In the genomic region with DNA sequence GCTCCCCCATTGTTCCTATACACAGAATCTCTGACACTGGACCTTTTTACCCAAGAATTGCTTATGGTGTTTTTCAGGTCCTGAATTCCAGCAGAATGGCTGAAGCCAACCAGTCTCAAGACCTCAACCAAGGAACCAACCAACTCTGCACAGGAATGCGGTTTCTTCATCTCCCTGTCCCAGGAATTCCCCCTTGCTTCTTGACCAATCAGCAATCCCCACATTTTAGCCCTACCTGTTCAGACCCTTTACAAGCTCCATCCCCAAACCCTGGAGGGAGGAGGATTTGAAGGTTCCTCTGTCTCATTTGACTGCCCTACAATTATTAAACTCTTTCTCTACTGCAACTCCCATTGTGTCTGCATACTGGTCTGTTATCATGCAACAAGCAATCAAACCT, we compare ENCODE assay signal across 25 cellular contexts.
"Had no signal": no experiment of that assay in that cellular context is flagged by ENCODE, and none has a peak within 500 bp of the region (broad histone marks: within the 10 kb centered on the region; RNA-seq: fewer than 3 reads in every experiment).

No MANE protein-coding gene starts in this region.

- H3K4me3 ChIP-seq: heart right ventricle, hepatocyte, left lung, lower lobe of right lung, ovary, right atrium auricular region, right lobe of liver, skin epidermis, spleen, tibial nerve, uterus had no signal

- H3K27me3 Mint-ChIP-seq: naive B cell; progenitor cell of endocrine pancreas; stimulated activated naive CD8-positive, alpha-beta T cell treated with anti-CD3 and anti-CD28 coated beads, Interleukin-15, Interleukin-2, amounts not matched to agents 100 ng/mL and 50 ng/mL, for 24 hours; type B pancreatic cell had no signal

- H3K4me2 ChIP-seq: hepatocyte had no signal

- H3K27ac Mint-ChIP-seq: immature natural killer cell; natural killer cell; progenitor cell of endocrine pancreas; stimulated activated effector memory CD8-positive, alpha-beta T cell treated with anti-CD3 and anti-CD28 coated beads, Interleukin-12 subunit alpha, Interleukin-12 subunit beta, amount 100 ng/mL, for 72 hours; stimulated activated naive CD8-positive, alpha-beta T cell treated with anti-CD3 and anti-CD28 coated beads, Interleukin-15, Interleukin-2, amounts not matched to agents 100 ng/mL and 50 ng/mL, for 24 hours; type B pancreatic cell had no signal

- DNase-seq: heart right ventricle; immature natural killer cell; kidney; left colon; left lung; lower lobe of right lung; mammary epithelial cell; mesenchymal stem cell; naive B cell; natural killer cell; ovary; right lobe of liver; spleen; stimulated activated CD4-positive, alpha-beta T cell treated with anti-CD3 and anti-CD28 coated beads, Interleukin-4, amount 100 ng/mL, for 24 hours; stimulated activated naive CD4-positive, alpha-beta T cell; substantia nigra; uterus had no signal

- H3K27ac ChIP-seq: heart right ventricle, hepatocyte, left lung, lower lobe of right lung, ovary, right atrium auricular region, right lobe of liver, skin epidermis, spleen, tibial nerve, uterus had no signal

- ATAC-seq: heart right ventricle; left colon; left lung; lower lobe of right lung; natural killer cell; right lobe of liver; stimulated activated effector memory CD8-positive, alpha-beta T cell treated with anti-CD3 and anti-CD28 coated beads, Interleukin-12 subunit alpha, Interleukin-12 subunit beta, amount 100 ng/mL, for 72 hours had no signal

- H3K9me3 ChIP-seq: lower lobe of right lung, ovary, right lobe of liver had no signal

- H3K4me1 ChIP-seq: left lung, lower lobe of right lung, right atrium auricular region, right lobe of liver, spleen, tibial nerve, uterus had no signal

- H3K36me3 ChIP-seq: ovary, uterus had no signal

- H2AFZ ChIP-seq: hepatocyte had no signal

- H3K4me1 Mint-ChIP-seq: immature natural killer cell; natural killer cell; stimulated activated effector memory CD8-positive, alpha-beta T cell treated with anti-CD3 and anti-CD28 coated beads, Interleukin-12 subunit alpha, Interleukin-12 subunit beta, amount 100 ng/mL, for 72 hours had no signal

- H3K4me3 Mint-ChIP-seq: immature natural killer cell; natural killer cell; stimulated activated effector memory CD8-positive, alpha-beta T cell treated with anti-CD3 and anti-CD28 coated beads, Interleukin-12 subunit alpha, Interleukin-12 subunit beta, amount 100 ng/mL, for 72 hours; stimulated activated naive CD8-positive, alpha-beta T cell treated with anti-CD3 and anti-CD28 coated beads, Interleukin-15, Interleukin-2, amounts not matched to agents 100 ng/mL and 50 ng/mL, for 24 hours; type B pancreatic cell had no signal

- H3K27me3 ChIP-seq: heart right ventricle, hepatocyte, left lung, ovary, right atrium auricular region, right lobe of liver, spleen, tibial nerve, uterus had no signal
